20 cellular contexts compared by ENCODE assay signal in genomic region chr4:152128356-152128755, GRCh38.
DNase-seq lines count a peak whose midpoint lies in the region; ATAC-seq lines count a peak whose summit lies in the region.
"Had no signal": no experiment of that assay in that cellular context is flagged by ENCODE, and none has a peak within 500 bp of the region (broad histone marks: within the 10 kb centered on the region; RNA-seq: fewer than 3 reads in every experiment).

No MANE protein-coding gene starts in this region.

- H3K79me1 ChIP-seq in trophoblast cell (ENCODE audit: low read length): no peaks in the 10 kb centered on the region

- CTCF ChIA-PET in activated CD4-positive, alpha-beta T cell treated with anti-CD3 and anti-CD28 coated beads for 36 hours (lab: Charles Lee): interaction anchor here (0.8 kb wide), 1 partner anchor 16 kb away, joined by 3 read pairs; no protein-coding TSS in a partner anchor

- peaks cover 25% of the 10 kb centered on the region for H3K4me1 Mint-ChIP-seq in activated CD4-positive, alpha-beta T cell treated with anti-CD3 and anti-CD28 coated beads, Interleukin-2, amount 10 ng/mL, durations not matched to agents 24 days and 14 days
- peaks cover 19% of the 10 kb centered on the region for H3K4me1 Mint-ChIP-seq in activated CD4-positive, alpha-beta T cell treated with anti-CD3 and anti-CD28 coated beads for 36 hours
- peaks cover 20% of the 10 kb centered on the region for H3K4me1 Mint-ChIP-seq in T-helper 17 cell
- H3K4me1 Mint-ChIP-seq: B cell had no signal

- no peak overlapping the region for H3K4me3 ChIP-seq in trophoblast cell (ENCODE audit: low read depth, low read length)
- H3K4me3 ChIP-seq: A549; BLaER1 treated with 17β-estradiol and CSF1 and Interleukin-3, amounts not matched to agents 10 nM and 100 nM had no signal

- H3K9ac ChIP-seq in trophoblast cell (ENCODE audit: low read length): no peak overlapping the region
- H3K9ac ChIP-seq: BLaER1 treated with 17β-estradiol and CSF1 and Interleukin-3, amounts not matched to agents 10 nM and 100 nM had no signal

- H3K36me3 ChIP-seq in trophoblast cell (ENCODE audit: control insufficient read depth in 1 of 2, insufficient read depth in 2 of 2, low read length in 2 of 2): no peaks in the 10 kb centered on the region
- H3K36me3 ChIP-seq: BLaER1 treated with 17β-estradiol and CSF1 and Interleukin-3, amounts not matched to agents 10 nM and 100 nM had no signal

- H3K4ac ChIP-seq in trophoblast cell (ENCODE audit: low read depth, low read length): no peak overlapping the region

- no peak overlapping the region for H2BK120ac ChIP-seq in trophoblast cell (ENCODE audit: insufficient read depth, low read length, poor library complexity)

- no peaks in the 10 kb centered on the region for H3K79me2 ChIP-seq in trophoblast cell (ENCODE audit: control insufficient read depth, insufficient read depth, low read length, poor library complexity)

- no peak overlapping the region for H2AFZ ChIP-seq in trophoblast cell (ENCODE audit: insufficient read depth, low read length, poor library complexity)

- POLR2A ChIA-PET in activated CD4-positive, alpha-beta T cell treated with anti-CD3 and anti-CD28 coated beads for 36 hours (lab: Charles Lee): no interaction called here

- no peak overlapping the region for H3K27ac ChIP-seq in trophoblast cell (ENCODE audit: low read depth, low read length)
- H3K27ac ChIP-seq: 22Rv1; A549; BLaER1 treated with 17β-estradiol and CSF1 and Interleukin-3, amounts not matched to agents 10 nM and 100 nM; C4-2B had no signal

- peaks cover 2% of the 10 kb centered on the region for H3K27me3 Mint-ChIP-seq in activated CD4-positive, alpha-beta T cell treated with anti-CD3 and anti-CD28 coated beads, Interleukin-2, amount 10 ng/mL, durations not matched to agents 24 days and 14 days
- H3K27me3 Mint-ChIP-seq in activated CD4-positive, alpha-beta T cell treated with anti-CD3 and anti-CD28 coated beads for 36 hours: no peaks in the 10 kb centered on the region
- H3K27me3 Mint-ChIP-seq in T-helper 17 cell: no peaks in the 10 kb centered on the region
- H3K27me3 Mint-ChIP-seq: CD4-positive, alpha-beta T cell had no signal

- no peaks in the 10 kb centered on the region for H3K9me3 ChIP-seq in T-helper 17 cell (ENCODE audit: control insufficient read depth, low read length, poor library complexity, severe bottlenecking)
- H3K9me3 ChIP-seq in trophoblast cell (ENCODE audit: insufficient read depth, low read depth, low read length): no peaks in the 10 kb centered on the region
- H3K9me3 ChIP-seq: A549 had no signal

- peaks cover 60% of the 10 kb centered on the region for H3K9me3 Mint-ChIP-seq in activated CD4-positive, alpha-beta T cell treated with anti-CD3 and anti-CD28 coated beads, Interleukin-2, amount 10 ng/mL, durations not matched to agents 24 days and 14 days
- H3K9me3 Mint-ChIP-seq in activated CD4-positive, alpha-beta T cell treated with anti-CD3 and anti-CD28 coated beads for 36 hours (ENCODE audit: low read depth): peaks cover 16% of the 10 kb centered on the region

- no peak overlapping the region for H3K4me2 ChIP-seq in trophoblast cell (ENCODE audit: low read length)
- H3K4me2 ChIP-seq: A549; BLaER1 treated with 17β-estradiol and CSF1 and Interleukin-3, amounts not matched to agents 10 nM and 100 nM had no signal

- H3K27me3 ChIP-seq in trophoblast cell (ENCODE audit: insufficient read depth, low read length): no peaks in the 10 kb centered on the region
- H3K27me3 ChIP-seq: BLaER1 treated with 17β-estradiol and CSF1 and Interleukin-3, amounts not matched to agents 10 nM and 100 nM had no signal

- H4K91ac ChIP-seq in trophoblast cell (ENCODE audit: low read depth, low read length): no peak overlapping the region

- H4K12ac ChIP-seq in trophoblast cell (ENCODE audit: low read depth, low read length): no peak overlapping the region

- H3K4me1 ChIP-seq in trophoblast cell (ENCODE audit: control insufficient read depth in 1 of 2, insufficient read depth in 2 of 2, low read length in 2 of 2): peaks cover 0 to 2% of the 10 kb centered on the region in 2 experiments
- H3K4me1 ChIP-seq: A549 had no signal

- H3K18ac ChIP-seq in trophoblast cell (ENCODE audit: low read length): no peak overlapping the region

- WGBS in trophoblast cell (ENCODE audit: extremely low coverage, insufficient coverage, insufficient read length): no CpG with 5 or more reads among the region's 1 CpG

- no peak for ATAC-seq in activated CD4-positive, alpha-beta T cell treated with anti-CD3 and anti-CD28 coated beads for 36 hours
- no peak for ATAC-seq in T-helper 17 cell
- ATAC-seq: A549 had no signal

- no peak overlapping the region for H3K4me3 Mint-ChIP-seq in activated CD4-positive, alpha-beta T cell treated with anti-CD3 and anti-CD28 coated beads, Interleukin-2, amount 10 ng/mL, durations not matched to agents 24 days and 14 days
- H3K4me3 Mint-ChIP-seq in activated CD4-positive, alpha-beta T cell treated with anti-CD3 and anti-CD28 coated beads for 36 hours: no peak overlapping the region
- H3K4me3 Mint-ChIP-seq in T-helper 17 cell: no peak overlapping the region
- H3K4me3 Mint-ChIP-seq: B cell; CD4-positive, alpha-beta T cell had no signal

- peaks cover 25% of the 10 kb centered on the region for H3K36me3 Mint-ChIP-seq in activated CD4-positive, alpha-beta T cell treated with anti-CD3 and anti-CD28 coated beads, Interleukin-2, amount 10 ng/mL, durations not matched to agents 24 days and 14 days (ENCODE audit: low read depth)
- H3K36me3 Mint-ChIP-seq in activated CD4-positive, alpha-beta T cell treated with anti-CD3 and anti-CD28 coated beads for 36 hours (ENCODE audit: low read depth): peaks cover under 1% of the 10 kb centered on the region
- H3K36me3 Mint-ChIP-seq in T-helper 17 cell (ENCODE audit: low read depth): peaks cover 3% of the 10 kb centered on the region

- peak; percentile 46 for DNase-seq in activated CD4-positive, alpha-beta T cell treated with anti-CD3 and anti-CD28 coated beads, Interleukin-2, amount 10 ng/mL, durations not matched to agents 24 days and 14 days
- no peak for DNase-seq in activated CD4-positive, alpha-beta T cell treated with anti-CD3 and anti-CD28 coated beads for 36 hours
- no peak for DNase-seq in T-helper 17 cell
- peak; percentile 64 to 88 for DNase-seq in trophoblast cell
- no peak for DNase-seq in SW 1271 (lab: John Stamatoyannopoulos, UW)
- DNase-seq in stimulated activated naive CD4-positive, alpha-beta T cell treated with Interleukin-2 at 50 U/mL for 16 hours (lab: John Stamatoyannopoulos, UW): no peak
- DNase-seq: AML-193; CD4-positive, alpha-beta T cell; CD8-positive, alpha-beta memory T cell; COR-L47; DMS 273 treated with DMSO at 0.1 percent for 48 hours; DMS153; DMS53; DMS79; GF-D8 had no signal

- no peak overlapping the region for H3K14ac ChIP-seq in trophoblast cell (ENCODE audit: low read length)

- no peak overlapping the region for H4K8ac ChIP-seq in trophoblast cell (ENCODE audit: low read depth, low read length)

- H3K23ac ChIP-seq in trophoblast cell (ENCODE audit: low read length): no peak overlapping the region

- H3K27ac Mint-ChIP-seq in activated CD4-positive, alpha-beta T cell treated with anti-CD3 and anti-CD28 coated beads, Interleukin-2, amount 10 ng/mL, durations not matched to agents 24 days and 14 days: no peak overlapping the region
- no peak overlapping the region for H3K27ac Mint-ChIP-seq in activated CD4-positive, alpha-beta T cell treated with anti-CD3 and anti-CD28 coated beads for 36 hours
- H3K27ac Mint-ChIP-seq in T-helper 17 cell: peak overlapping the region; percentile 44
- H3K27ac Mint-ChIP-seq: B cell had no signal

- no peak overlapping the region for H2BK12ac ChIP-seq in trophoblast cell (ENCODE audit: low read length)

- H2BK5ac ChIP-seq in trophoblast cell (ENCODE audit: low read depth, low read length, poor library complexity): no peak overlapping the region

- no peak overlapping the region for H2AK5ac ChIP-seq in trophoblast cell (ENCODE audit: low read length)

- intact Hi-C loops in activated CD4-positive, alpha-beta T cell treated with anti-CD3 and anti-CD28 coated beads, Interleukin-2, amount 10 ng/mL, durations not matched to agents 24 days and 14 days (cut with micrococcal nuclease): no loop called here
- intact Hi-C loops in activated CD4-positive, alpha-beta T cell treated with anti-CD3 and anti-CD28 coated beads for 36 hours (cut with DNase I, micrococcal nuclease): no loop called here

Comparison
In these comparisons a context has a peak if more than half of its experiments do, and no peak if none do; other contexts are left out.
1. DNase-seq: peak in activated CD4-positive, alpha-beta T cell treated with anti-CD3 and anti-CD28 coated beads, Interleukin-2, amount 10 ng/mL, durations not matched to agents 24 days and 14 days (single experiment) and trophoblast cell (2 of 2); none in activated CD4-positive, alpha-beta T cell treated with anti-CD3 and anti-CD28 coated beads for 36 hours (single experiment), T-helper 17 cell (0 of 3), SW 1271 (0 of 2) and stimulated activated naive CD4-positive, alpha-beta T cell treated with Interleukin-2 at 50 U/mL for 16 hours (single experiment).